8 cellular contexts compared by ENCODE assay signal in genomic region chr17:44014437-44015172, GRCh38. TPM values are rescaled to one million over a fixed set of nuclear protein-coding genes. Genes with fewer than 3 reads are reported as not detected.
DNase-seq lines count a peak whose midpoint lies in the region; ATAC-seq lines count a peak whose summit lies in the region.

TMEM101 (minus strand) TSS chr17:44014963; CDS start chr17:44014952, 11 bp downstream.

- H3K27me3 Mint-ChIP-seq in effector memory CD8-positive, alpha-beta T cell: no peaks in the 10 kb centered on the region

- peak within 1 kb of the TSS; percentile 100 for H3K4me3 Mint-ChIP-seq in effector memory CD8-positive, alpha-beta T cell

- H3K4me1 ChIP-seq in BLaER1 treated with 17β-estradiol and CSF1 and Interleukin-3, amounts not matched to agents 10 nM and 100 nM: peaks cover 29 to 48% (median 38%) of the 10 kb centered on the region in 10 experiments

- peak within 1 kb of the TSS; percentile 80 to 92 (median 87) for H3K27ac ChIP-seq in BLaER1 treated with 17β-estradiol and CSF1 and Interleukin-3, amounts not matched to agents 10 nM and 100 nM

- H3K36me3 ChIP-seq in BLaER1 treated with 17β-estradiol and CSF1 and Interleukin-3, amounts not matched to agents 10 nM and 100 nM: peaks cover 4 to 29% (median 18%) of the 10 kb centered on the region in 11 experiments; a peak in 15 of 22 replicates

- peaks cover 9% of the 10 kb centered on the region for H3K36me3 Mint-ChIP-seq in effector memory CD8-positive, alpha-beta T cell (ENCODE audit: insufficient read depth)

- peak within 1 kb of the TSS; percentile 82 to 93 (median 88) for H3K9ac ChIP-seq in BLaER1 treated with 17β-estradiol and CSF1 and Interleukin-3, amounts not matched to agents 10 nM and 100 nM

- H4K20me1 ChIP-seq in BLaER1 treated with 17β-estradiol and CSF1 and Interleukin-3, amounts not matched to agents 10 nM and 100 nM: no peaks in the 10 kb centered on the region

- H3K27me3 ChIP-seq in BLaER1 treated with 17β-estradiol and CSF1 and Interleukin-3, amounts not matched to agents 10 nM and 100 nM: no peaks in the 10 kb centered on the region

- peak within 1 kb of the TSS; percentile 94 to 98 for H3K27ac Mint-ChIP-seq in effector memory CD8-positive, alpha-beta T cell

- peak within 1 kb of the TSS; percentile 74 to 92 (median 84) for H3K4me3 ChIP-seq in BLaER1 treated with 17β-estradiol and CSF1 and Interleukin-3, amounts not matched to agents 10 nM and 100 nM

- H3K4me1 Mint-ChIP-seq in effector memory CD8-positive, alpha-beta T cell (ENCODE audit: low read depth in 2 of 2): peaks cover 6 to 12% of the 10 kb centered on the region in 2 donors

- DNase-seq in HPDE6-E6E7 (ENCODE audit: extremely low spot score) (peak; percentile 96), NOMO-1 (lab: John Stamatoyannopoulos, UW; ENCODE audit: unreplicated experiment in 2 of 2) (peak; percentile 88 to 90), lung microvascular endothelial cell (ENCODE audit: low read depth in 2 of 2) (peak; percentile 93 to 94)
- peak; percentile 87 to 89 (median 89) for DNase-seq in effector memory CD8-positive, alpha-beta T cell
- DNase-seq in stimulated activated CD4-positive, alpha-beta T cell treated with anti-CD3 and anti-CD28 coated beads, TNF-alpha, amount 100 ng/mL, for 4 hours (ENCODE audit: low read depth in 3 of 3): peak; percentile 68 to 83 (median 72)

- no peaks in the 10 kb centered on the region for H3K9me3 ChIP-seq in BLaER1 treated with 17β-estradiol and CSF1 and Interleukin-3, amounts not matched to agents 10 nM and 100 nM (replicated peaks in 1 of 11)

- ATAC-seq in GM19397 (IDR thresholded peaks at IDR 0.05; ENCODE audit: unreplicated experiment): peak; percentile 82
- ATAC-seq in effector memory CD8-positive, alpha-beta T cell (replicated peaks): peak; percentile 99

- POLR2A ChIA-PET in activated CD8-positive, alpha-beta memory T cell treated with anti-CD3 and anti-CD28 coated beads for 36 hours (lab: Charles Lee): interaction anchor here (0.9 kb wide), 1 partner anchor 206 kb away, joined by 4 read pairs; no protein-coding TSS in a partner anchor

- CTCF ChIA-PET in activated CD8-positive, alpha-beta memory T cell treated with anti-CD3 and anti-CD28 coated beads for 36 hours (lab: Charles Lee): interaction anchor here (0.9 to 1.2 kb wide), 3 partner anchors 11 to 109 kb away, joined by 3 read pairs; partner anchors contain the start of gene HDAC5

- no peaks in the 10 kb centered on the region for H3K9me3 Mint-ChIP-seq in effector memory CD8-positive, alpha-beta T cell

- peak within 1 kb of the TSS; percentile 90 to 100 (median 98) for H3K4me2 ChIP-seq in BLaER1 treated with 17β-estradiol and CSF1 and Interleukin-3, amounts not matched to agents 10 nM and 100 nM

RNA-seq across cellular contexts. Expression of gene TMEM101, which starts in this region (rescaled TPM):
- 10 to 100 TPM; 29.5 to 31.0 TPM for total RNA-seq in activated CD8-positive, alpha-beta memory T cell treated with anti-CD3 and anti-CD28 coated beads for 36 hours
- 65.2 and 77.2 TPM in 2 replicates for total RNA-seq in lung microvascular endothelial cell

Comparison
In these comparisons a context has a peak if more than half of its experiments do, and no peak if none do; other contexts are left out.
1. Peak in every context shown above with its lines: DNase-seq, ATAC-seq, H3K4me3 ChIP-seq and H3K27ac ChIP-seq.